Comparison of ENCODE assay signal across 8 cellular contexts in genomic region chr14:59483360-59483759, GRCh38. TPM values are rescaled to one million over a fixed set of nuclear protein-coding genes. Genes with fewer than 3 reads are reported as not detected.
DNase-seq lines count a peak whose midpoint lies in the region; ATAC-seq and TF ChIP-seq lines count a peak whose summit lies in the region.

No MANE protein-coding gene starts in this region.

- peaks cover 13 to 18% of the 10 kb centered on the region in 2 donors for H3K36me3 Mint-ChIP-seq in CD14-positive monocyte
- H3K36me3 Mint-ChIP-seq in activated naive CD8-positive, alpha-beta T cell treated with anti-CD3 and anti-CD28 coated beads for 36 hours, result peaks cover 15% of the 10 kb centered on the region

- no peaks in the 10 kb centered on the region for H3K9me3 Mint-ChIP-seq in CD14-positive monocyte
- H3K9me3 Mint-ChIP-seq in activated naive CD8-positive, alpha-beta T cell treated with anti-CD3 and anti-CD28 coated beads for 36 hours, result no peaks in the 10 kb centered on the region

- TF ChIP-seq CTCF in CD14-positive monocyte (IDR thresholded peaks at IDR 0.05), result no peak
- no peak for TF ChIP-seq CTCF in right atrium auricular region (IDR thresholded peaks at IDR 0.05)
- TF ChIP-seq CTCF in retinal pigment epithelial cell (conservative IDR thresholded peaks at IDR 0.05; ENCODE audit: low read depth, low read length), result no peak

- H3K4me1 ChIP-seq in right atrium auricular region, result peaks cover 0 to 56% of the 10 kb centered on the region in 2 donors

- H3K4me3 Mint-ChIP-seq in CD14-positive monocyte, result peak overlapping the region; percentile 95 to 98
- H3K4me3 Mint-ChIP-seq in activated naive CD8-positive, alpha-beta T cell treated with anti-CD3 and anti-CD28 coated beads for 36 hours, result peak overlapping the region; percentile 94

- DNase-seq in CD14-positive monocyte (ENCODE audit: low spot score), result no peak
- DNase-seq in HS-5 (ENCODE audit: low read depth), result peak; percentile 25
- DNase-seq in activated naive CD8-positive, alpha-beta T cell treated with anti-CD3 and anti-CD28 coated beads for 36 hours, result no peak
- DNase-seq in right atrium auricular region (ENCODE audit: low spot score), result no peak
- DNase-seq in retinal pigment epithelial cell (ENCODE audit: low read depth), result no peak
- DNase-seq in D341Med (ENCODE audit: low spot score), result no peak

- peak overlapping the region in 6 of 7 donors; percentile 42 to 98 (median 85) for H3K27ac Mint-ChIP-seq in CD14-positive monocyte
- peak overlapping the region; percentile 85 for H3K27ac Mint-ChIP-seq in activated naive CD8-positive, alpha-beta T cell treated with anti-CD3 and anti-CD28 coated beads for 36 hours

- H3K9me3 ChIP-seq in right atrium auricular region, result no peaks in the 10 kb centered on the region

- intact Hi-C loops in CD14-positive monocyte (cut with micrococcal nuclease), result loop anchor here (5.0 to 10.0 kb wide), 4 partner anchors 91 to 761 kb away; partner anchors contain the start of genes CCDC175 (in 2 of the 2), DAAM1 (in 1 of the 2) and PPM1A (in 1 of the 2)

- H3K27ac ChIP-seq in right atrium auricular region, result peak overlapping the region; percentile 96 to 98

- H3K4me1 Mint-ChIP-seq in CD14-positive monocyte, result peaks cover 53% of the 10 kb centered on the region
- peaks cover 45% of the 10 kb centered on the region for H3K4me1 Mint-ChIP-seq in activated naive CD8-positive, alpha-beta T cell treated with anti-CD3 and anti-CD28 coated beads for 36 hours

- H3K4me3 ChIP-seq in right atrium auricular region, result peak overlapping the region; percentile 93 to 97
- peak overlapping the region; percentile 92 for H3K4me3 ChIP-seq in retinal pigment epithelial cell (ENCODE audit: low read length)

- H3K27me3 Mint-ChIP-seq in CD14-positive monocyte (ENCODE audit: low read depth in 3 of 3), result no peaks in the 10 kb centered on the region
- H3K27me3 Mint-ChIP-seq in activated naive CD8-positive, alpha-beta T cell treated with anti-CD3 and anti-CD28 coated beads for 36 hours, result no peaks in the 10 kb centered on the region

- peaks cover 8% of the 10 kb centered on the region for H3K36me3 ChIP-seq in right atrium auricular region

- ATAC-seq in GM18870 (IDR thresholded peaks at IDR 0.05; ENCODE audit: unreplicated experiment) (no peak), GM19035 (IDR thresholded peaks at IDR 0.05; ENCODE audit: unreplicated experiment) (no peak)

- no peaks in the 10 kb centered on the region for H3K27me3 ChIP-seq in right atrium auricular region

RNA-seq across cellular contexts. Expression of gene L3HYPDH, which starts 0.8 kb away (rescaled TPM):
- polyA plus RNA-seq in CD14-positive monocyte, result 1 to 10 TPM; 3.9 to 5.3 TPM
- 1 to 10 TPM; 9.3 to 9.7 TPM for total RNA-seq in activated naive CD8-positive, alpha-beta T cell treated with anti-CD3 and anti-CD28 coated beads for 36 hours
- total RNA-seq in right atrium auricular region, result 10 to 100 TPM; 26.5 to 29.8 TPM

RNA-seq across cellular contexts. Expression of gene JKAMP, which starts 1.0 kb away (rescaled TPM):
- polyA plus RNA-seq in CD14-positive monocyte, result 100 to 1,000 TPM in 1 of 2 donors, 10 to 100 TPM in 1; 99.4 to 134 TPM
- total RNA-seq in activated naive CD8-positive, alpha-beta T cell treated with anti-CD3 and anti-CD28 coated beads for 36 hours, result 10 to 100 TPM; 19.8 to 23.6 TPM
- 10 to 100 TPM; 38.0 to 66.0 TPM for total RNA-seq in right atrium auricular region

RNA-seq across cellular contexts. Expression of gene GPR135, which starts 18.2 kb away (rescaled TPM):
- polyA plus RNA-seq in CD14-positive monocyte, result under 1 TPM in 1 of 2 donors, not detected in 1; 0.05 TPM
- total RNA-seq in activated naive CD8-positive, alpha-beta T cell treated with anti-CD3 and anti-CD28 coated beads for 36 hours, result under 1 TPM; 0.60 to 0.97 TPM
- 1 to 10 TPM; 4.1 to 5.0 TPM for total RNA-seq in right atrium auricular region
